ENCODE assay signal across 8 cellular contexts in the genomic region with DNA sequence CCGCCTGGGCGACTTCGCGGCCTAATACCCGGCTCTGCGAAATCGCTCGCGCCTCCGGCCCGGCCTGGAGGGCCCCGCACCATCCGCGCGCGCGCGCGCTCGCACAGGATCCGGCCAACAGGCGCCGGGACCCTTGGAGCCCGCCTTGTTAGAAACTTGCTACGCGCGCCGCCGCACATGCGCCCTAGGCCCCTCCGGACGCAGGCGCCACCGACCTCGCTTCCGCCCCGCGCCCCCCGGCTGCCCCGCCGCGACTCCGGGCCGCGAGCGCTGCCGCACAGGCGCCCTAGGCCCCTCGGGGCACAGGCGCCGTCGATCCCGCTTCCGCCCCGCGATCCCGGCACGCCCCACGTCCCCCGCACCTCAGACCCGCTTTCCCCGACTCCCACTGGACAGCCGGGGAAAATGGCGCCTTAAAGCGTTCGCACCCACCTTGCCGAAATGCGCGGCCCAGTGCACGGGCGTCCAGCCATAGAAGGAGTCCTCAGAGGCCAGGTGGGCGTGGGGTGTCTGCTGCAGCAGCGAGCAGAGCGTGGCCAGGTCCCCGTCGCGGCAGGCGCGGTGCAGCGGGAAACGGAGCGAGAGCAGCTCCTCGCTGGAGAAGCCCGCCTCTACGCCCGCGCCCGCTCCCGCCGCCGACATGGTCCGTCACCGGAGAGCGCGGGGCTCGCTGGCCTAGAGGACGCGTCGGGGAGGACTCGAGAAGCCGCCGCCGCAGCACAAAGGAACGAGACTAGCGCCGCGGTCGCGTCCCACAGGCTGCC. TPM values are rescaled to one million over a fixed set of nuclear protein-coding genes. Genes with fewer than 3 reads are reported as not detected.
DNase-seq lines count a peak whose midpoint lies in the region; ATAC-seq and TF ChIP-seq lines count a peak whose summit lies in the region.

No MANE protein-coding gene starts in this region.

- H3K4me1 ChIP-seq in colonic mucosa (no peaks in the 10 kb centered on the region), left lung (peaks cover 24 to 55% of the 10 kb centered on the region in 2 donors)

- TF ChIP-seq CTCF in AG04450 (IDR thresholded peaks at IDR 0.05; ENCODE audit: low read depth, low read length) (no peak), colonic mucosa (IDR thresholded peaks at IDR 0.05) (no peak), left lung (IDR thresholded peaks at IDR 0.05) (no peak)

- POLR2A ChIA-PET in AG04450 (lab: Yijun Ruan, JAX), result interaction anchor here (0.7 to 2.2 kb wide), 10 partner anchors 10 to 289 kb away, joined by 3 to 13 read pairs (median 4); no protein-coding TSS in a partner anchor

- H3K27me3 ChIP-seq in AG04450 (ENCODE audit: control insufficient read depth, insufficient read depth, low read length) (no peaks in the 10 kb centered on the region), colonic mucosa (no peaks in the 10 kb centered on the region), left lung (no peaks in the 10 kb centered on the region)

- peak; percentile 28 for ATAC-seq in GM18520 (IDR thresholded peaks at IDR 0.05; ENCODE audit: unreplicated experiment)
- ATAC-seq in HG03025 (IDR thresholded peaks at IDR 0.05; ENCODE audit: low FRiP score, unreplicated experiment), result peak; percentile 36
- peak; percentile 22 for ATAC-seq in left lung

- H3K36me3 ChIP-seq in colonic mucosa (no peaks in the 10 kb centered on the region), left lung (peaks cover 0 to 10% of the 10 kb centered on the region in 2 donors)

- DNase-seq in AG04450 (ENCODE audit: low read depth, low spot score) (no peak), NCI-H2171 treated with DMSO at 0.1 percent for 48 hours (lab: John Stamatoyannopoulos, UW) (peak; percentile 69), colonic mucosa (peak; percentile 76), left lung (peak; percentile 82 to 95)
- peak; percentile 84 for DNase-seq in activated CD4-positive, alpha-beta T cell treated with anti-CD3 and anti-CD28 coated beads for 48 hours
- DNase-seq in stimulated activated CD4-positive, alpha-beta T cell treated with anti-CD3 and anti-CD28 coated beads, Interleukin-2, amount 100 ng/mL, for 48 hours, result peak; percentile 65 to 70

- CTCF ChIA-PET in AG04450 (lab: Charles Lee), result interaction anchor here (0.7 to 1.7 kb wide), 13 partner anchors 9 to 1427 kb away, joined by 3 to 15 read pairs (median 4); no protein-coding TSS in a partner anchor

- H3K27ac ChIP-seq in AG04450 (ENCODE audit: low read depth, low read length) (peak overlapping the region; percentile 93), colonic mucosa (peak overlapping the region; percentile 100), left lung (peak overlapping the region; percentile 99 to 100)

- H3K9me3 ChIP-seq in AG04450 (ENCODE audit: control insufficient read depth, insufficient read depth, low read length) (no peaks in the 10 kb centered on the region; the same call in 1 of the 2 replicates), colonic mucosa (no peaks in the 10 kb centered on the region), left lung (no peaks in the 10 kb centered on the region)

- H3K4me3 ChIP-seq in AG04450 (ENCODE audit: low read depth, low read length), result peak overlapping the region; percentile 99
- H3K4me3 ChIP-seq in colonic mucosa, result peak overlapping the region; percentile 93
- H3K4me3 ChIP-seq in left lung, result peak overlapping the region; percentile 93 to 97

- intact Hi-C loops in colonic mucosa (cut with DNase I), result no loop called here
- intact Hi-C loops in left lung (cut with DNase I), result no loop called here

- H3K9ac ChIP-seq in colonic mucosa (ENCODE audit: low read depth in 2 of 2, low read length in 2 of 2), result peak overlapping the region; percentile 97 to 99

RNA-seq across cellular contexts. Expression of a gene that starts 0.4 kb away (rescaled TPM):
- 85.8 and 105 TPM in 2 replicates for polyA plus RNA-seq in AG04450 (2011; rRNA removed)
- polyA minus RNA-seq in AG04450 (2011; rRNA and poly(A)+ RNA removed), result 101 and 113 TPM in 2 replicates
- 100 to 1,000 TPM in 1 of 2 donors, 10 to 100 TPM in 1; 94.9 to 123 TPM for total RNA-seq in colonic mucosa
- total RNA-seq in left lung, result 100 to 1,000 TPM; 101 to 110 TPM
